8 cellular contexts compared by ENCODE assay signal in the genomic region with DNA sequence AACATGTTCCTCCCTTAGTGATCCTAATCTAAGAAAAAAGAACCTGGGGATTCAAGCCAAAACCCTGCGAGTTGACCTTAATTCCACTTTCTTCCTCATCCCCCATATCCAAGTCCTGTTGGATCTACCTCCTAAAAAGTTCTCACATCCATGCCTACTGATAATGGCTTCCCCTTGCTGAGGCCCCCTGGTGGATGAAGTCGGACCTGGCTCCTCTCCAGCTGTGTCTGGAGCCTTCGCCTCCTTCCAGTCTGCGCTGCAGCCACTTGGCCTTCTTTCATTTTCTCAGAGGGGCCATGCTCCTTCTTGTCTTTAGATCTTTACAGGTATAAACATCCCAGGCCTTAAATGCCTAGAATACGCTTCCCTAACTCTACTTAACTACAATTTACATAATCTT. TPM values are rescaled to one million over a fixed set of nuclear protein-coding genes. Genes with fewer than 3 reads are reported as not detected.
DNase-seq lines count a peak whose midpoint lies in the region; ATAC-seq, FAIRE-seq and TF ChIP-seq lines count a peak whose summit lies in the region.

No MANE protein-coding gene starts in this region.

- POLR2A ChIA-PET in endothelial cell of umbilical vein (lab: Charles Lee): no interaction called here

- peak; percentile 64 to 66 for TF ChIP-seq CTCF in endothelial cell of umbilical vein (IDR thresholded peaks at IDR 0.05; ENCODE audit: extremely low read depth in 1 of 2, insufficient read depth in 1 of 2, low read depth in 1 of 2, low read length in 2 of 2)
- TF ChIP-seq CTCF in pancreas (IDR thresholded peaks at IDR 0.05): peak in 3 of 4 donors; percentile 21 to 31 (median 23)

- H3K27me3 ChIP-seq in NT2/D1 (ENCODE audit: insufficient read depth, insufficient read length): peaks cover 9% of the 10 kb centered on the region
- peaks cover 0 to 8% of the 10 kb centered on the region in 2 experiments for H3K27me3 ChIP-seq in endothelial cell of umbilical vein (ENCODE audit: control insufficient read depth in 2 of 2, insufficient read depth in 2 of 2, low read length in 2 of 2)
- no peaks in the 10 kb centered on the region for H3K27me3 ChIP-seq in pancreas

- no peaks in the 10 kb centered on the region for H3K4me1 ChIP-seq in NT2/D1 (ENCODE audit: insufficient read depth, insufficient read length)
- no peaks in the 10 kb centered on the region for H3K4me1 ChIP-seq in endothelial cell of umbilical vein (ENCODE audit: control insufficient read depth, extremely low read depth, insufficient read depth, low read length)
- H3K4me1 ChIP-seq in pancreas: no peaks in the 10 kb centered on the region

- H4K20me1 ChIP-seq in endothelial cell of umbilical vein (replicated peaks; ENCODE audit: control insufficient read depth, extremely low read depth, insufficient read depth, low read length): no peaks in the 10 kb centered on the region

- no peak overlapping the region for H3K9ac ChIP-seq in NT2/D1 (ENCODE audit: insufficient read length, low read depth)
- H3K9ac ChIP-seq in endothelial cell of umbilical vein (replicated peaks; ENCODE audit: extremely low read depth, insufficient read depth, low read length): no peak overlapping the region

- H3K27ac ChIP-seq in endothelial cell of umbilical vein (ENCODE audit: insufficient read depth, low read depth, low read length): no peak overlapping the region
- no peak overlapping the region for H3K27ac ChIP-seq in pancreas

- no peaks in the 10 kb centered on the region for H3K79me2 ChIP-seq in endothelial cell of umbilical vein (ENCODE audit: control insufficient read depth, insufficient read depth, low read length)

- WGBS in pancreas, 2 donors: 68 to 78% methylated on average over 5 of the region's 5 CpGs

- no peak overlapping the region for H2AFZ ChIP-seq in endothelial cell of umbilical vein (ENCODE audit: low read depth, low read length)

- TF ChIP-seq POLR2A in endothelial cell of umbilical vein (IDR thresholded peaks at IDR 0.05; ENCODE audit: low read depth, low read length): no peak

- intact Hi-C loops in endothelial cell of umbilical vein (cut with micrococcal nuclease) (loop anchor here (1.0 to 2.0 kb wide), 5 partner anchors 67 to 318 kb away; no protein-coding TSS in a partner anchor), pancreas (cut with DNase I) (no loop called here)

- FAIRE-seq in endothelial cell of umbilical vein (lab: Jason Lieb, UNC): peak; percentile 62
- FAIRE-seq in pancreas (lab: Jason Lieb, UNC): no peak

- no peak overlapping the region for H3K4me3 ChIP-seq in NT2/D1 (ENCODE audit: insufficient read length, low read depth)
- H3K4me3 ChIP-seq in endothelial cell of umbilical vein (replicated peaks in 1 of 3; ENCODE audit: insufficient read depth in 1 of 3, low read depth in 1 of 3, low read length in 3 of 3): no peak overlapping the region
- no peak overlapping the region for H3K4me3 ChIP-seq in pancreas

- ATAC-seq in GM18907 (IDR thresholded peaks at IDR 0.05; ENCODE audit: unreplicated experiment): peak; percentile 51
- ATAC-seq in pancreas: peak in 1 of 4 donors; percentile 36
- ATAC-seq in HG03039 (IDR thresholded peaks at IDR 0.05; ENCODE audit: unreplicated experiment): no peak

- CTCF ChIA-PET in endothelial cell of umbilical vein (lab: Charles Lee): interaction anchor here (1.0 to 6.2 kb wide), 11 partner anchors 9 to 318 kb away, joined by 3 to 67 read pairs (median 5); no protein-coding TSS in a partner anchor

- no peaks in the 10 kb centered on the region for H3K36me3 ChIP-seq in NT2/D1 (ENCODE audit: insufficient read depth, insufficient read length, low read length)
- no peaks in the 10 kb centered on the region for H3K36me3 ChIP-seq in endothelial cell of umbilical vein (ENCODE audit: control insufficient read depth in 2 of 2, extremely low read depth in 1 of 2, insufficient read depth in 2 of 2, low read length in 2 of 2)
- H3K36me3 ChIP-seq in pancreas: no peaks in the 10 kb centered on the region

- no peak overlapping the region for H3K4me2 ChIP-seq in endothelial cell of umbilical vein (ENCODE audit: insufficient read depth, low read length)

- peak; percentile 29 for DNase-seq in COLO668 (lab: John Stamatoyannopoulos, UW; ENCODE audit: unreplicated experiment)
- DNase-seq in NT2/D1 (ENCODE audit: low read depth, low spot score): peak; percentile 50
- peak; percentile 48 for DNase-seq in endothelial cell of umbilical vein (ENCODE audit: low read depth, low spot score)
- DNase-seq in pancreas: peak in 4 of 6 donors; percentile 5 to 78 (median 54)
- DNase-seq in hippocampal formation (lab: John Stamatoyannopoulos, UW): no peak
- DNase-seq in T-helper 1 cell: no peak

- no TSS peak for BruUV-seq in endothelial cell of umbilical vein (replicated peaks; lab: Mats Ljungman, UMichigan)

- dilution Hi-C loops in endothelial cell of umbilical vein (cut with MboI; ENCODE audit: extremely low pct_ligation_motif_present, low sequenced_read_pairs): no loop called here

- no peaks in the 10 kb centered on the region for H3K9me1 ChIP-seq in endothelial cell of umbilical vein (replicated peaks; ENCODE audit: control insufficient read depth, extremely low read depth, insufficient read depth, low read length)

- H3K9me3 ChIP-seq in NT2/D1 (ENCODE audit: insufficient read depth, low read length): no peaks in the 10 kb centered on the region
- H3K9me3 ChIP-seq in endothelial cell of umbilical vein (replicated peaks; ENCODE audit: control insufficient read depth, insufficient read depth, low read length): no peaks in the 10 kb centered on the region
- no peaks in the 10 kb centered on the region for H3K9me3 ChIP-seq in pancreas

TF ChIP-seq in endothelial cell of umbilical vein, 7 proteins besides CTCF, POLR2A, EP300 and RAD21:
- TF ChIP-seq FOS (IDR thresholded peaks at IDR 0.05; ENCODE audit: borderline replicate concordance, insufficient read depth, low read length): no peak
- no peak for TF ChIP-seq POLR2AphosphoS5 (IDR thresholded peaks at IDR 0.05; ENCODE audit: insufficient read depth, low read depth, low read length)
- no peak for TF ChIP-seq MYC (IDR thresholded peaks at IDR 0.05; ENCODE audit: low read depth, low read length)

RNA-seq across cellular contexts. Expression of a gene that starts 8.1 kb away (rescaled TPM):
- total RNA-seq in endothelial cell of umbilical vein (2.9 and 3.1 TPM in 2 replicates), pancreas (1 to 10 TPM; 1.2 to 2.8 (median 2.2) TPM)
- polyA plus RNA-seq in endothelial cell of umbilical vein (0.75 and 0.90 TPM in 2 replicates), pancreas (1 to 10 TPM; 1.5 to 4.2 TPM)
- 0.87 TPM in 2 replicates for polyA plus RNA-seq in endothelial cell of umbilical vein (2011; cell fraction: cytosol; rRNA removed)
- polyA plus RNA-seq in endothelial cell of umbilical vein (2011; cell fraction: nucleus; rRNA removed): 1.7 and 2.0 TPM in 2 replicates
- 15.0 and 18.0 TPM in 2 replicates for polyA plus RNA-seq in endothelial cell of umbilical vein (2012)
- polyA minus RNA-seq in endothelial cell of umbilical vein: 0.98 and 1.00 TPM in 2 replicates
- not detected for polyA minus RNA-seq in endothelial cell of umbilical vein (2011; cell fraction: cytosol; rRNA and poly(A)+ RNA removed)
- polyA minus RNA-seq in endothelial cell of umbilical vein (2011; cell fraction: nucleus; rRNA and poly(A)+ RNA removed): 4.0 and 4.2 TPM in 2 replicates

Comparison
In these comparisons a context has a peak if more than half of its experiments do, and no peak if none do; other contexts are left out.
1. DNase-seq: peak in COLO668 (single experiment), NT2/D1 (single experiment), endothelial cell of umbilical vein (single experiment) and pancreas (4 of 6); none in hippocampal formation (0 of 2) and T-helper 1 cell (0 of 5).